8 cellular contexts compared by ENCODE assay signal in the genomic region with DNA sequence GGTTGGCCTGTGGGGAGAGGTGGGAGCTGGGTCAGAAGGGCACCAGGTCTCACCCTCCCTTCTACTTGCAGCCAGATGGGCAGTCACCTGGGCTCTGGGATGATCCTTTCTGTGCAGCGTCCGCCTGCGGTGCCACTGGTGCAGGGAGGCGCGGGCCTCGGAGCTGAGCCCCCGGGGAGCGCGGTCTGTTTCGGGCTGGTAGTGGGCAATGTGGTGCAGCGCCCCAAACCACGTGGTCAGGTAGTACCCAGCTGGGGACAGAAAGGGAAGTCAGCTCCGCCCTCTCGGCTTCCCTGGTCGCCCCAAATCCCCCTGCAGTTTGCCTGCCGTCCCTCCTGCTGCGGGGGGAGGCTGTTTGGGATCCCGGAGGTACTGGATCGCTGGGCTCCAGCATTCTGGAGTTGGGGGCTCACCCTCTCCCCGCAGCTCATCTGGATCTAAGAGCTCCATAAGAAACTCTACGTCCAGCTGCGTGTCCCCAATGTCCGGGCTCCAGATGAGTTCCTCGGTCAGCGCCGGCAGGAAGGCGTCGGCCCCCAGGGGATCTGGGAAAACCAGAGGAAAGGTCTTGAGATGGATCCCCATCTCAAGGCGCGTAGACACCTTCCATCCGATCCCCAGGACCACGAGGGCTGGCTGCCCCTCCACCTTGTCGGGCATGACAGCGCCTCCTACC. TPM values are rescaled to one million over a fixed set of nuclear protein-coding genes. Genes with fewer than 3 reads are reported as not detected.
DNase-seq lines count a peak whose midpoint lies in the region; ATAC-seq and TF ChIP-seq lines count a peak whose summit lies in the region.

No MANE protein-coding gene starts in this region.

- peaks cover 0 to 21% (median 4%) of the 10 kb centered on the region in 3 donors for H3K4me1 ChIP-seq in gastroesophageal sphincter

- H3K27me3 Mint-ChIP-seq in activated B cell treated with CpG ODN at 0.5 μM for 24 hours (no peaks in the 10 kb centered on the region), progenitor cell of endocrine pancreas (no peaks in the 10 kb centered on the region)

- intact Hi-C loops in activated B cell treated with CpG ODN at 0.5 μM for 24 hours (cut with micrococcal nuclease) = loop anchor here (1.0 to 10.0 kb wide), 5 partner anchors 18 to 314 kb away; partner anchors contain the start of gene ECH1

- WGBS in gastroesophageal sphincter (ENCODE audit: low coverage in 1 of 2), 2 donors = 0 to 5% methylated on average over 4 to 8 of the region's 34 CpGs

- H3K4me3 ChIP-seq in gastroesophageal sphincter = peak overlapping the region; percentile 18 to 56

- no peak for TF ChIP-seq EP300 in gastroesophageal sphincter (IDR thresholded peaks at IDR 0.05)

- H3K4me3 Mint-ChIP-seq in activated B cell treated with CpG ODN at 0.5 μM for 24 hours = peak overlapping the region; percentile 92
- peak overlapping the region; percentile 66 for H3K4me3 Mint-ChIP-seq in progenitor cell of endocrine pancreas (ENCODE audit: low read depth)

- DNase-seq in activated B cell treated with CpG ODN at 0.5 μM for 24 hours (peak; percentile 56), progenitor cell of endocrine pancreas (ENCODE audit: low spot score, unreplicated experiment) (no peak), NCI-H2029 treated with DMSO at 0.1 percent for 48 hours (lab: John Stamatoyannopoulos, UW) (no peak), NCI-H524 (lab: John Stamatoyannopoulos, UW) (no peak), T1000 (lab: John Stamatoyannopoulos, UW) (no peak)

- peak overlapping the region in 2 of 4 donors; percentile 47 to 73 for H3K27ac ChIP-seq in gastroesophageal sphincter

- peaks cover 64% of the 10 kb centered on the region for H3K4me1 Mint-ChIP-seq in activated B cell treated with CpG ODN at 0.5 μM for 24 hours
- H3K4me1 Mint-ChIP-seq in progenitor cell of endocrine pancreas (ENCODE audit: low read depth) = peaks cover 5% of the 10 kb centered on the region

- POLR2A ChIA-PET in activated B cell treated with CpG ODN at 0.5 μM for 24 hours (lab: Charles Lee) = interaction anchor here (0.6 to 3.6 kb wide), 19 partner anchors 9 to 495 kb away, joined by 3 to 188 read pairs (median 6); partner anchors contain the start of genes ECH1, HNRNPL, MRPS12 and NFKBIB

- H3K27me3 ChIP-seq in gastroesophageal sphincter = no peaks in the 10 kb centered on the region

- H3K36me3 Mint-ChIP-seq in activated B cell treated with CpG ODN at 0.5 μM for 24 hours (ENCODE audit: low read depth) (peaks cover 34% of the 10 kb centered on the region), progenitor cell of endocrine pancreas (ENCODE audit: insufficient read depth) (no peaks in the 10 kb centered on the region)

- ATAC-seq in GM18868 (IDR thresholded peaks at IDR 0.05; ENCODE audit: unreplicated experiment) (peak; percentile 9), activated B cell treated with CpG ODN at 0.5 μM for 24 hours (ENCODE audit: low read depth) (peak; percentile 27), gastroesophageal sphincter (no peak), GM21529 (IDR thresholded peaks at IDR 0.05; ENCODE audit: unreplicated experiment) (no peak)

- CTCF ChIA-PET in activated B cell treated with CpG ODN at 0.5 μM for 24 hours (lab: Charles Lee) = interaction anchor here (0.8 to 3.8 kb wide), 13 partner anchors 8 to 466 kb away, joined by 3 to 35 read pairs (median 6); partner anchors contain the start of genes ECH1, FAM98C, HNRNPL and MRPS12

- no peaks in the 10 kb centered on the region for H3K36me3 ChIP-seq in gastroesophageal sphincter

- no peaks in the 10 kb centered on the region for H3K9me3 ChIP-seq in gastroesophageal sphincter

- TF ChIP-seq POLR2A in gastroesophageal sphincter (IDR thresholded peaks at IDR 0.05) = no peak

- H3K9me3 Mint-ChIP-seq in activated B cell treated with CpG ODN at 0.5 μM for 24 hours = no peaks in the 10 kb centered on the region
- no peaks in the 10 kb centered on the region for H3K9me3 Mint-ChIP-seq in progenitor cell of endocrine pancreas (ENCODE audit: low read depth)

- H3K27ac Mint-ChIP-seq in activated B cell treated with CpG ODN at 0.5 μM for 24 hours (peak overlapping the region; percentile 91), progenitor cell of endocrine pancreas (peak overlapping the region; percentile 41)

- TF ChIP-seq CTCF in activated B cell treated with CpG ODN at 0.5 μM for 24 hours (IDR thresholded peaks at IDR 0.05) (no peak), gastroesophageal sphincter (IDR thresholded peaks at IDR 0.05) (no peak), progenitor cell of endocrine pancreas (IDR thresholded peaks at IDR 0.05; ENCODE audit: unreplicated experiment) (no peak)

RNA-seq across cellular contexts. Expression of gene RINL, which starts 8.8 kb away (rescaled TPM):
- total RNA-seq in activated B cell treated with CpG ODN at 0.5 μM for 24 hours (53.5 and 65.0 TPM in 2 replicates), gastroesophageal sphincter (1 to 10 TPM; 1.2 to 8.2 (median 4.1) TPM), progenitor cell of endocrine pancreas (2.6 and 3.0 TPM in 2 replicates)

RNA-seq across cellular contexts. Expression of gene HNRNPL, which starts 19.5 kb away (rescaled TPM):
- total RNA-seq in activated B cell treated with CpG ODN at 0.5 μM for 24 hours = 528 and 546 TPM in 2 replicates
- 100 to 1,000 TPM; 173 to 180 (median 174) TPM for total RNA-seq in gastroesophageal sphincter
- total RNA-seq in progenitor cell of endocrine pancreas = 444 and 461 TPM in 2 replicates

RNA-seq across cellular contexts. Expression of gene SIRT2, which starts 30.1 kb away (rescaled TPM):
- total RNA-seq in activated B cell treated with CpG ODN at 0.5 μM for 24 hours (28.4 and 32.7 TPM in 2 replicates), gastroesophageal sphincter (100 to 1,000 TPM in 1 of 4 donors, 10 to 100 TPM in 3; 73.9 to 106 (median 80.5) TPM), progenitor cell of endocrine pancreas (33.4 and 38.0 TPM in 2 replicates)

RNA-seq across cellular contexts. Expression of gene NFKBIB, which starts 30.5 kb away (rescaled TPM):
- total RNA-seq in activated B cell treated with CpG ODN at 0.5 μM for 24 hours (45.5 and 49.5 TPM in 2 replicates), gastroesophageal sphincter (10 to 100 TPM; 18.5 to 37.6 (median 26.8) TPM), progenitor cell of endocrine pancreas (18.0 and 18.8 TPM in 2 replicates)

RNA-seq across cellular contexts. Expression of gene ECH1, which starts 37.7 kb away (rescaled TPM):
- total RNA-seq in activated B cell treated with CpG ODN at 0.5 μM for 24 hours (152 and 164 TPM in 2 replicates), gastroesophageal sphincter (100 to 1,000 TPM in 2 of 4 donors, 10 to 100 TPM in 2; 88.3 to 162 (median 110) TPM), progenitor cell of endocrine pancreas (86.9 and 93.5 TPM in 2 replicates)

Comparison
In these comparisons a context has a peak if more than half of its experiments do, and no peak if none do; other contexts are left out.
1. ATAC-seq: peak in GM18868 (single experiment) and activated B cell treated with CpG ODN at 0.5 μM for 24 hours (single experiment); none in gastroesophageal sphincter (single experiment) and GM21529 (single experiment).